ENCODE assay signal across 8 cellular contexts in genomic region chr5:174045470-174046025, GRCh38. TPM values are rescaled to one million over a fixed set of nuclear protein-coding genes. Genes with fewer than 3 reads are reported as not detected.
DNase-seq lines count a peak whose midpoint lies in the region; ATAC-seq, FAIRE-seq and TF ChIP-seq lines count a peak whose summit lies in the region.

Gene NSG2 (plus strand): TSS chr5:174045706. CDS start chr5:174046756, 1,050 bp downstream.

- no peak for TF ChIP-seq EP300 in GM12878 (IDR thresholded peaks at IDR 0.05; ENCODE audit: borderline replicate concordance in 1 of 2, control insufficient read depth in 1 of 2, low read depth in 2 of 2, low read length in 2 of 2)

- no peak within 1 kb of the TSS for H3K27ac ChIP-seq in GM12878 (ENCODE audit: control insufficient read depth, insufficient read depth)
- no peak within 1 kb of the TSS for H3K27ac ChIP-seq in small intestine (ENCODE audit: low read depth in 1 of 2, low read length in 1 of 2)

- no peak within 1 kb of the TSS for H2AFZ ChIP-seq in GM12878 (ENCODE audit: control insufficient read depth, low read depth, low read length)

- POLR2A ChIA-PET in GM12878 (lab: Charles Lee) = no interaction called here

- peak; percentile 74 for FAIRE-seq in GM12878 (lab: Jason Lieb, UNC)
- FAIRE-seq in small intestine (lab: Jason Lieb, UNC) = no peak

- no peak for TF ChIP-seq POLR2A in GM12878 (IDR thresholded peaks at IDR 0.05; ENCODE audit: low read depth, low read length)

- no peaks in the 10 kb centered on the region for H4K20me1 ChIP-seq in GM12878 (ENCODE audit: control insufficient read depth, insufficient read depth)

- ATAC-seq in GM21723 (IDR thresholded peaks at IDR 0.05; ENCODE audit: unreplicated experiment) = peak; percentile 88
- ATAC-seq in GM12878 = peak; percentile 99
- ATAC-seq in GM18519 (IDR thresholded peaks at IDR 0.05; ENCODE audit: low FRiP score, unreplicated experiment) = no peak

- CTCF ChIA-PET in GM12878 (lab: Yijun Ruan, JAX) = interaction anchor here (0.6 to 3.7 kb wide), 12 partner anchors 9 to 475 kb away, joined by 3 to 38 read pairs (median 3); no protein-coding TSS in a partner anchor

- no peaks in the 10 kb centered on the region for H3K36me3 ChIP-seq in NT2/D1 (ENCODE audit: insufficient read depth, insufficient read length, low read length)
- no peaks in the 10 kb centered on the region for H3K36me3 ChIP-seq in GM12878 (ENCODE audit: control insufficient read depth in 2 of 2, insufficient read depth in 2 of 2, low read length in 1 of 2)
- H3K36me3 ChIP-seq in small intestine (ENCODE audit: control insufficient read depth in 2 of 2, insufficient read depth in 2 of 2, low read length in 2 of 2) = no peaks in the 10 kb centered on the region

- no peak within 1 kb of the TSS for H3K4me2 ChIP-seq in GM12878 (ENCODE audit: control insufficient read depth, insufficient read depth)

- peaks cover 1% of the 10 kb centered on the region for H3K4me1 ChIP-seq in NT2/D1 (ENCODE audit: insufficient read depth, insufficient read length)
- no peaks in the 10 kb centered on the region for H3K4me1 ChIP-seq in GM12878 (ENCODE audit: control insufficient read depth, insufficient read depth, low read length)
- no peaks in the 10 kb centered on the region for H3K4me1 ChIP-seq in small intestine (ENCODE audit: control insufficient read depth in 2 of 2, insufficient read depth in 1 of 2, low read depth in 1 of 2, low read length in 1 of 2)

- H3K9me3 ChIP-seq in NT2/D1 (ENCODE audit: insufficient read depth, low read length) (no peaks in the 10 kb centered on the region), GM12878 (replicated peaks; ENCODE audit: control insufficient read depth, insufficient read depth, low read length) (no peaks in the 10 kb centered on the region), small intestine (ENCODE audit: control insufficient read depth, low read depth) (no peaks in the 10 kb centered on the region)

- intact Hi-C loops in GM12878 (cut with micrococcal nuclease; ENCODE audit: unreplicated experiment) = loop anchor here (1.0 kb wide), 2 partner anchors 267 to 272 kb away; no protein-coding TSS in a partner anchor

- peak; percentile 73 for DNase-seq in GDM1 (lab: John Stamatoyannopoulos, UW)
- DNase-seq in KBM-7 = peak; percentile 87
- peak; percentile 89 for DNase-seq in NT2/D1 (ENCODE audit: low read depth, low spot score)
- peak; percentile 16 for DNase-seq in GM12878 (ENCODE audit: low read depth, low spot score)
- DNase-seq in hippocampal formation (lab: John Stamatoyannopoulos, UW) = peak; percentile 84 to 93
- peak; percentile 67 for DNase-seq in small intestine

- peak; percentile 70 to 92 (median 74) for TF ChIP-seq CTCF in GM12878 (IDR thresholded peaks at IDR 0.05 in 2 of 3, conservative IDR thresholded peaks at IDR 0.05 in 1 of 3; ENCODE audit: control insufficient read depth in 2 of 3, extremely low read depth in 1 of 3, insufficient read depth in 1 of 3, low read depth in 3 of 3, low read length in 3 of 3)

- RAD21 ChIA-PET in GM12878 (lab: Charles Lee; ENCODE audit: unreplicated experiment) = interaction anchor here (0.7 to 3.1 kb wide), 8 partner anchors 10 to 422 kb away, joined by 3 to 38 read pairs (median 3); no protein-coding TSS in a partner anchor

- in situ Hi-C loops in KBM-7 (cut with MboI; ENCODE audit: low pct_unique_long_range_greater_than_20kb, low sequenced_read_pairs) = no loop called here
- in situ Hi-C loops in GM12878 (cut with MboI) = loop anchor here (5.0 kb wide), 1 partner anchor 272 kb away; no protein-coding TSS in a partner anchor

- SMC1A ChIA-PET in GM12878 (lab: Charles Lee; ENCODE audit: uncharacterized antibody, unreplicated experiment) = interaction anchor here (0.6 to 4.1 kb wide), 5 partner anchors 12 to 266 kb away, joined by 3 to 23 read pairs (median 4); no protein-coding TSS in a partner anchor

- H3K79me2 ChIP-seq in GM12878 (ENCODE audit: control insufficient read depth, insufficient read depth, low read length) = no peaks in the 10 kb centered on the region

- no TSS peak for BruUV-seq in GM12878 (replicated peaks; lab: Mats Ljungman, UMichigan)

- H3K27me3 ChIP-seq in NT2/D1 (ENCODE audit: insufficient read depth, insufficient read length) (no peaks in the 10 kb centered on the region), GM12878 (replicated peaks in 1 of 2; ENCODE audit: control insufficient read depth in 2 of 2, insufficient read depth in 2 of 2, low read length in 1 of 2) (no peaks in the 10 kb centered on the region), small intestine (ENCODE audit: control insufficient read depth in 2 of 2, insufficient read depth in 2 of 2, low read length in 2 of 2) (peaks cover 0 to 3% of the 10 kb centered on the region in 2 donors)

- peak; percentile 97 for TF ChIP-seq RAD21 in GM12878 (IDR thresholded peaks at IDR 0.05; ENCODE audit: insufficient read depth, low read depth, low read length)

- 3% methylated on average over 17 of the region's 17 CpGs for WGBS in GM12878 (ENCODE audit: insufficient coverage, insufficient replicate concordance, low lambda C conversion rate, missing lambda C conversion rate)
- 3 to 4% (median 3%) methylated on average over 17 of the region's 17 CpGs for WGBS in small intestine, 3 donors

- H3K4me3 ChIP-seq in NT2/D1 (ENCODE audit: insufficient read length, low read depth) (no peak within 1 kb of the TSS), GM12878 (no peak within 1 kb of the TSS), small intestine (ENCODE audit: low read depth in 1 of 2, low read length in 2 of 2) (no peak within 1 kb of the TSS)

- H3K9ac ChIP-seq in NT2/D1 (ENCODE audit: insufficient read length, low read depth) = no peak within 1 kb of the TSS
- no peak within 1 kb of the TSS for H3K9ac ChIP-seq in GM12878 (ENCODE audit: control insufficient read depth, insufficient read depth, low read length)

TF ChIP-seq in GM12878, 131 proteins besides CTCF, POLR2A, EP300 and RAD21 (continues in another document):
- TF ChIP-seq ZBTB11 (CRISPR knock-in tag; IDR thresholded peaks at IDR 0.05) (no peak), RUNX3 (IDR thresholded peaks at IDR 0.05; ENCODE audit: low read length) (peak; percentile 52)
- TF ChIP-seq, protein P1, sequence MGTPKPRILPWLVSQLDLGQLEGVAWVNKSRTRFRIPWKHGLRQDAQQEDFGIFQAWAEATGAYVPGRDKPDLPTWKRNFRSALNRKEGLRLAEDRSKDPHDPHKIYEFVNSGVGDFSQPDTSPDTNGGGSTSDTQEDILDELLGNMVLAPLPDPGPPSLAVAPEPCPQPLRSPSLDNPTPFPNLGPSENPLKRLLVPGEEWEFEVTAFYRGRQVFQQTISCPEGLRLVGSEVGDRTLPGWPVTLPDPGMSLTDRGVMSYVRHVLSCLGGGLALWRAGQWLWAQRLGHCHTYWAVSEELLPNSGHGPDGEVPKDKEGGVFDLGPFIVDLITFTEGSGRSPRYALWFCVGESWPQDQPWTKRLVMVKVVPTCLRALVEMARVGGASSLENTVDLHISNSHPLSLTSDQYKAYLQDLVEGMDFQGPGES (IDR thresholded peaks at IDR 0.05) = no peak

RNA-seq across cellular contexts. Expression of gene NSG2, which starts in this region (rescaled TPM):
- total RNA-seq in GM12878 (2013; cell fraction: nucleolus; rRNA removed) = not detected in 2 replicates
- total RNA-seq in GM12878 (2014; rRNA removed) (not detected in 2 replicates), GM12878 (2014; rRNA removed; fragmentation: Illumina TruSeq; extraction: Trizol) (not detected in 2 replicates), GM12878 (2021) (not detected in 2 replicates)
- 0.63 TPM for polyA plus RNA-seq in GM12878 (2011; ENCODE audit: low read depth)
- polyA plus RNA-seq in GM12878 (2011; rRNA removed) (0.14 and 0.17 TPM in 2 replicates), GM12878 (2014; fragmentation: Illumina TruSeq; extraction: Trizol) (0.04 TPM in 1 of 2 replicates, not detected in the other), GM12878 (2014; fragmentation: Nextera tagmentation; extraction: Ambion mirVana) (not detected), GM12878 (2014; rRNA removed) (not detected in 2 replicates), GM12878 (2016; fragmentation: Nextera tagmentation; extraction: Ambion mirVana) (not detected), small intestine (10 to 100 TPM in 1 of 3 donors, under 1 TPM in 1, not detected in 1; 0.81 to 22.7 TPM)
- polyA plus RNA-seq in GM12878 (2011; cell fraction: cytosol; rRNA removed) = 0.04 and 0.18 TPM in 2 replicates
- 0.32 and 0.45 TPM in 2 replicates for polyA plus RNA-seq in GM12878 (2011; cell fraction: nucleus; rRNA removed)
- 0.05 and 0.08 TPM in 2 replicates for polyA plus RNA-seq in GM12878 (2012)
- 0.07 and 0.46 TPM in 2 replicates for polyA minus RNA-seq in GM12878 (2011; rRNA and poly(A)+ RNA removed)
- not detected in 2 replicates for polyA minus RNA-seq in GM12878 (2011; cell fraction: cytosol; rRNA and poly(A)+ RNA removed)
- 0.24 TPM in 1 of 2 replicates, not detected in the other for polyA minus RNA-seq in GM12878 (2011; cell fraction: nucleus; rRNA and poly(A)+ RNA removed)

Comparison
In these comparisons a context has a peak if more than half of its experiments do, and no peak if none do; other contexts are left out.
1. Peak in DNase-seq and ATAC-seq in GM12878; RNA of the gene not detected or under 1 TPM.
2. DNase-seq: peak in every context shown above with its lines; median percentile 89 in NT2/D1; 88 in hippocampal formation; 87 in KBM-7; 73 in GDM1; 67 in small intestine; 16 in GM12878.